1 cellular context compared by ENCODE assay signal in the genomic region with DNA sequence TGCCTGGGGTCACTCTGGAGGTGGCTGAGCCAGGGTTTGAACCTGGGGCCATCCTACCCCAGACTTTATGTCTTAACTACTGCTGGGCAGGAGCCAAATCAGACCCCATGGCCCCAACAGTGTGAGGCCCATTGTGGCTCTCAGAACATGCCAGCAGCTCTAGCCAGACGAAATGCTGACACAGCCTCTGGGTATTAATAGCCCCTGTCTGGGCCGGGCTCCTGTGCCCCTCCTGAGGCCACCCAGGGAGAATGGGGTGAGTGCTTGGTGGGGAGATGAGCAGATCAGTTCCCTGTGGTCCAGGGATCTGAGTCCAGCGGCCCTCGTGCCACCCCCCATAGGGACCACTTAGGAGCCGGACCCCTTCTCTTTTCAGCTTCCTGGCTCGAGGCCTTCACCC.
TF ChIP-seq lines count a peak whose summit lies in the region.

No MANE protein-coding gene starts in this region.

TF ChIP-seq in HepG2, 621 proteins besides CTCF, POLR2A, EP300 and RAD21:
- TF ChIP-seq MAFK (conservative IDR thresholded peaks at IDR 0.05 in 1 of 2, IDR thresholded peaks at IDR 0.05 in 1 of 2; ENCODE audit: low read length in 2 of 2) (peak; percentile 5 to 15; a peak in 1 of 4 replicates), ZNF672 (CRISPR knock-in tag; IDR thresholded peaks at IDR 0.05) (no peak), MED1 (CRISPR knock-in tag; IDR thresholded peaks at IDR 0.05) (no peak), ZNF10 (CRISPR knock-in tag; IDR thresholded peaks at IDR 0.05; ENCODE audit: borderline replicate concordance, low read depth) (no peak), ZBTB43 (CRISPR knock-in tag; conservative IDR thresholded peaks at IDR 0.05) (no peak)
- TF ChIP-seq, protein P1, sequence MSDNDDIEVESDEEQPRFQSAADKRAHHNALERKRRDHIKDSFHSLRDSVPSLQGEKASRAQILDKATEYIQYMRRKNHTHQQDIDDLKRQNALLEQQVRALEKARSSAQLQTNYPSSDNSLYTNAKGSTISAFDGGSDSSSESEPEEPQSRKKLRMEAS (IDR thresholded peaks at IDR 0.05) = no peak
